ENCODE assay signal across 4 cellular contexts in the genomic region with DNA sequence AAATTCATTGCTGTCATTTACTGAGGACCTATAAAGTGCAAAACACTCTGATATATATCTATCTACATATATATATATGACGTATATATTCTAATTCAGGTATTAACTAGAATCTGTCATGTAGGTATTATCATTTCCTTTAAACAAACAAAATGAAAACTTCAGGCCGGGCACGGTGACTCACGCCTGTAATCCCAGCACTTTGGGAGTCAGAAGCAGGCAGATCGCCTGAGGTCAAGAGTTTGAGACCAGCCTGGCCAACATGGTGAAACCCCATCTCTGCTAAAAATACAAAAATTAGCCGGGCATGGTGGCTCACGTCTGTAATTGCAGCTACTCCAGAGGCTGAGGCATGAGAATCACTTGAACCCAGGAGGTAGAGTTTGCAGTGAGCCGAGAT. TPM values are rescaled to one million over a fixed set of nuclear protein-coding genes. Genes with fewer than 3 reads are reported as not detected.
"Had no signal": no experiment of that assay in that cellular context is flagged by ENCODE, and none has a peak within 500 bp of the region (broad histone marks: within the 10 kb centered on the region; RNA-seq: fewer than 3 reads in every experiment).

No MANE protein-coding gene starts in this region.

RNA-seq across cellular contexts. Expression of gene SYN3, which starts 31.0 kb away (rescaled TPM):
- total RNA-seq: LHCN-M2, PC-3, Peyer's patch, SJSA1 had no signal
